In genomic region chr14:89399594-89400068, GRCh38 we compare ENCODE assay signal across 9 cellular contexts. TPM values are rescaled to one million over a fixed set of nuclear protein-coding genes. Genes with fewer than 3 reads are reported as not detected.
DNase-seq lines count a peak whose midpoint lies in the region; ATAC-seq and TF ChIP-seq lines count a peak whose summit lies in the region.
"Had no signal": no experiment of that assay in that cellular context is flagged by ENCODE, and none has a peak within 500 bp of the region (broad histone marks: within the 10 kb centered on the region; RNA-seq: fewer than 3 reads in every experiment).

No MANE protein-coding gene starts in this region.

- no peaks in the 10 kb centered on the region for H3F3A ChIP-seq in PC-3 (ENCODE audit: low read length, unreplicated experiment)

- no peak overlapping the region for H3K4me3 Mint-ChIP-seq in CD8-positive, alpha-beta T cell

- H2AFZ ChIP-seq in PC-3 (ENCODE audit: low read length): no peak overlapping the region

- H3K36me3 Mint-ChIP-seq in CD8-positive, alpha-beta T cell: peaks cover 28% of the 10 kb centered on the region

- intact Hi-C loops in CD8-positive, alpha-beta T cell (cut with DNase I, micrococcal nuclease): no loop called here
- intact Hi-C loops in PC-3 (cut with micrococcal nuclease): no loop called here

- H3K9me3 ChIP-seq in CD8-positive, alpha-beta T cell (ENCODE audit: low read length): no peaks in the 10 kb centered on the region
- H3K9me3 ChIP-seq in mesodermal cell (ENCODE audit: control insufficient read depth, low read length): no peaks in the 10 kb centered on the region
- H3K9me3 ChIP-seq in PC-3 (ENCODE audit: low read length): no peaks in the 10 kb centered on the region
- H3K9me3 ChIP-seq in Peyer's patch: no peaks in the 10 kb centered on the region
- no peaks in the 10 kb centered on the region for H3K9me3 ChIP-seq in effector memory CD4-positive, alpha-beta T cell (ENCODE audit: control insufficient read depth, low read length)
- H3K9me3 ChIP-seq: SJCRH30 had no signal

- DNase-seq in CD8-positive, alpha-beta T cell: no peak
- DNase-seq in NCI-H1694 (lab: John Stamatoyannopoulos, UW): peak; percentile 87
- peak; percentile 51 for DNase-seq in cerebellum (ENCODE audit: low spot score)
- no peak for DNase-seq in PC-3
- DNase-seq in Peyer's patch: no peak
- no peak for DNase-seq in effector memory CD4-positive, alpha-beta T cell
- DNase-seq in NK-92 treated with Interleukin-12 subunit alpha and Interleukin-12 subunit beta, amount 100 ng/mL, for 24 hours (lab: John Stamatoyannopoulos, UW): no peak

- H3K4me1 Mint-ChIP-seq in CD8-positive, alpha-beta T cell (ENCODE audit: low read depth): peaks cover 78% of the 10 kb centered on the region

- H3K4me1 ChIP-seq in CD8-positive, alpha-beta T cell (ENCODE audit: insufficient read depth, low read length): peaks cover 12% of the 10 kb centered on the region
- H3K4me1 ChIP-seq in mesodermal cell (ENCODE audit: control insufficient read depth, insufficient read depth, low read length, poor library complexity, severe bottlenecking) (peaks cover 6% of the 10 kb centered on the region), PC-3 (ENCODE audit: insufficient read depth, low read length) (no peaks in the 10 kb centered on the region), Peyer's patch (peaks cover 0 to 13% (median 0%) of the 10 kb centered on the region in 4 donors)
- H3K4me1 ChIP-seq in effector memory CD4-positive, alpha-beta T cell (ENCODE audit: control insufficient read depth, insufficient read depth, low read length, poor library complexity, severe bottlenecking): no peaks in the 10 kb centered on the region
- H3K4me1 ChIP-seq: SJCRH30 had no signal

- H3K27ac Mint-ChIP-seq in CD8-positive, alpha-beta T cell: peak overlapping the region; percentile 14

- POLR2A ChIA-PET in CD8-positive, alpha-beta T cell (lab: Charles Lee): no interaction called here
- POLR2A ChIA-PET in PC-3 (lab: Charles Lee; ENCODE audit: unreplicated experiment): no interaction called here

- no peaks in the 10 kb centered on the region for H3K9me2 ChIP-seq in PC-3 (replicated peaks; ENCODE audit: low read length)

- no peaks in the 10 kb centered on the region for H3K79me2 ChIP-seq in PC-3 (ENCODE audit: low read length)

- no peak for ATAC-seq in CD8-positive, alpha-beta T cell
- no peak for ATAC-seq in PC-3

- no peak for TF ChIP-seq CTCF in CD8-positive, alpha-beta T cell (IDR thresholded peaks at IDR 0.05)
- TF ChIP-seq CTCF in PC-3 (conservative IDR thresholded peaks at IDR 0.05; ENCODE audit: low read depth, low read length): no peak
- TF ChIP-seq CTCF in Peyer's patch (IDR thresholded peaks at IDR 0.05): no peak

- no peak for TF ChIP-seq POLR2A in Peyer's patch (IDR thresholded peaks at IDR 0.05)

- CTCF ChIA-PET in CD8-positive, alpha-beta T cell (lab: Charles Lee): interaction anchor here (0.9 to 1.5 kb wide), 2 partner anchors 222 to 368 kb away, joined by 3 read pairs; no protein-coding TSS in a partner anchor
- CTCF ChIA-PET in PC-3 (lab: Charles Lee): no interaction called here

- no peaks in the 10 kb centered on the region for H3K36me3 ChIP-seq in CD8-positive, alpha-beta T cell (ENCODE audit: insufficient read depth, low read length)
- H3K36me3 ChIP-seq in mesodermal cell (ENCODE audit: control insufficient read depth, insufficient read depth, low read length) (peaks cover 24% of the 10 kb centered on the region), PC-3 (ENCODE audit: low read depth, low read length) (no peaks in the 10 kb centered on the region), Peyer's patch (peaks cover 0 to 5% (median 0%) of the 10 kb centered on the region in 3 donors)
- peaks cover 4% of the 10 kb centered on the region for H3K36me3 ChIP-seq in effector memory CD4-positive, alpha-beta T cell (ENCODE audit: control insufficient read depth, insufficient read depth, low read length)

- no peak overlapping the region for H3K4me3 ChIP-seq in CD8-positive, alpha-beta T cell (ENCODE audit: low read depth, low read length)
- H3K4me3 ChIP-seq in mesodermal cell (ENCODE audit: extremely low read depth, insufficient read depth, low read length, poor library complexity, severe bottlenecking): no peak overlapping the region
- H3K4me3 ChIP-seq in PC-3 (ENCODE audit: low read length): no peak overlapping the region
- no peak overlapping the region for H3K4me3 ChIP-seq in Peyer's patch
- no peak overlapping the region for H3K4me3 ChIP-seq in effector memory CD4-positive, alpha-beta T cell (ENCODE audit: insufficient read depth, low read depth, low read length, poor library complexity, severe bottlenecking)
- H3K4me3 ChIP-seq: SJCRH30 had no signal

- H4K20me1 ChIP-seq in PC-3 (ENCODE audit: low read length): no peaks in the 10 kb centered on the region

- no peak overlapping the region for H3K9ac ChIP-seq in PC-3 (ENCODE audit: low read length)

- H3K9me3 Mint-ChIP-seq in CD8-positive, alpha-beta T cell: no peaks in the 10 kb centered on the region

- no peaks in the 10 kb centered on the region for H3K27me3 Mint-ChIP-seq in CD8-positive, alpha-beta T cell (ENCODE audit: low read depth)

- no peak overlapping the region for H3K4me2 ChIP-seq in PC-3 (ENCODE audit: low read length)

- no TSS peak for BruUV-seq in PC-3 (replicated peaks; lab: Mats Ljungman, UMichigan)

- 62 to 80% methylated on average over 6 to 7 of the region's 10 CpGs for WGBS in mesodermal cell (ENCODE audit: insufficient coverage in 2 of 2), 2 experiments

- no peaks in the 10 kb centered on the region for H3K27me3 ChIP-seq in CD8-positive, alpha-beta T cell (ENCODE audit: insufficient read depth, low read length)
- H3K27me3 ChIP-seq in PC-3 (ENCODE audit: low read length): no peaks in the 10 kb centered on the region
- no peaks in the 10 kb centered on the region for H3K27me3 ChIP-seq in Peyer's patch
- H3K27me3 ChIP-seq in effector memory CD4-positive, alpha-beta T cell (replicated peaks; ENCODE audit: control insufficient read depth, insufficient read depth, low read length, poor library complexity, severe bottlenecking): no peaks in the 10 kb centered on the region
- H3K27me3 ChIP-seq: SJCRH30 had no signal

- H3K27ac ChIP-seq in CD8-positive, alpha-beta T cell (ENCODE audit: low read depth, low read length): no peak overlapping the region
- H3K27ac ChIP-seq in mesodermal cell (ENCODE audit: low read depth, low read length, severe bottlenecking) (peak overlapping the region; percentile 76), PC-3 (ENCODE audit: low read length) (no peak overlapping the region), Peyer's patch (peak overlapping the region in 1 of 4 donors; percentile 46)
- H3K27ac ChIP-seq in effector memory CD4-positive, alpha-beta T cell (ENCODE audit: insufficient read depth, low read length, poor library complexity, severe bottlenecking): no peak overlapping the region
- H3K27ac ChIP-seq: SJCRH30 had no signal

RNA-seq across cellular contexts. Expression of gene FOXN3, which starts 17.4 kb away (rescaled TPM):
- 100 to 1,000 TPM; 134 to 139 TPM for total RNA-seq in CD8-positive, alpha-beta T cell
- total RNA-seq in cerebellum: 57.6 TPM
- polyA plus RNA-seq in mesodermal cell (2013, experiment 1 of 2): 43.1 TPM
- 34.7 TPM for polyA plus RNA-seq in mesodermal cell (2013, experiment 2 of 2)
- 13.2 and 13.3 TPM in 2 replicates for total RNA-seq in PC-3 (2014; rRNA removed)
- 100 to 1,000 TPM; 129 to 213 (median 163) TPM for total RNA-seq in Peyer's patch

Comparison
In these comparisons a context has a peak if more than half of its experiments do, and no peak if none do; other contexts are left out.
1. DNase-seq: peak in NCI-H1694 (single experiment) and cerebellum (single experiment); none in CD8-positive, alpha-beta T cell (0 of 7), PC-3 (single experiment), Peyer's patch (0 of 3), effector memory CD4-positive, alpha-beta T cell (0 of 3) and NK-92 treated with Interleukin-12 subunit alpha and Interleukin-12 subunit beta, amount 100 ng/mL, for 24 hours (single experiment).